ENCODE assay signal across 17 cellular contexts in the genomic region with DNA sequence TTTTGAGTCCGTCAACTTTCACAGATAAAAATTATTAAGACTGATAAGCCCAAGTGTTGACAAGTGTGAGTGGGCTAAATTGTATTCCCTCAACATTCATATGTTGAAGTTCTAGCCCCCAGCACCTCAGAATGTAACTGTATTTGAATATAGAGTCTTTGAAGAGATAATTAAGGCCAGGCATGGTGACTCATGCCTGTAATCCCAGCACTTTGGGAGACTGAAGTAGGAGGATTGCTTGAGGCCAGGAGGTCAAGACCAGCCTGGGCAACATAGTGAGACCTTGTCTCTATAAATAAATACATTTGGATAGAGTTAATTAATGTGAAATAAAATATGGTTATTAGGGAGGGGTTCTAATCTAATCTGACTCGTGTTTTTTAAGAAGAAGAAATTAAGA.
"Had no signal": no experiment of that assay in that cellular context is flagged by ENCODE, and none has a peak within 500 bp of the region (broad histone marks: within the 10 kb centered on the region; RNA-seq: fewer than 3 reads in every experiment).

No MANE protein-coding gene starts in this region.

- H3K9me3 ChIP-seq: breast epithelium, esophagus squamous epithelium, neutrophil, suprapubic skin, upper lobe of right lung had no signal

- H3K36me3 ChIP-seq: breast epithelium, esophagus squamous epithelium, neutrophil, suprapubic skin, upper lobe of right lung had no signal

- DNase-seq: activated CD4-positive, alpha-beta T cell treated with anti-CD3 and anti-CD28 coated beads, Interleukin-2, amount 50 U/mL, for 4 hours; activated CD4-positive, CD25-positive, alpha-beta regulatory T cell treated with anti-CD3 and anti-CD28 coated beads, Interleukin-2, amount 50 U/mL, for 72 hours; activated CD8-positive, alpha-beta memory T cell treated with anti-CD3 and anti-CD28 coated beads, Interleukin-2, amount 10 ng/mL, durations not matched to agents 7 days and 5 days; activated effector memory CD4-positive, alpha-beta T cell treated with Interleukin-2 at 50 U/mL for 16 hours; activated T-cell treated with anti-CD3 and anti-CD28 coated beads, Interleukin-2, amount 50 U/mL, for 24 hours; amygdala; esophagus squamous epithelium; naive thymus-derived CD4-positive, alpha-beta T cell; T-helper 17 cell; upper lobe of right lung had no signal

- H3K27me3 ChIP-seq: breast epithelium, esophagus squamous epithelium, suprapubic skin, upper lobe of right lung had no signal

- H3K4me1 ChIP-seq: breast epithelium had no signal

- H3K27ac ChIP-seq: breast epithelium, neutrophil, SK-N-MC, suprapubic skin, upper lobe of right lung had no signal

- ATAC-seq: activated CD8-positive, alpha-beta memory T cell treated with anti-CD3 and anti-CD28 coated beads, Interleukin-2, amount 10 ng/mL, durations not matched to agents 7 days and 5 days; activated naive CD4-positive, alpha-beta T cell treated with anti-CD3 and anti-CD28 coated beads, Interleukin-2, amount 50 U/mL, for 72 hours; naive thymus-derived CD4-positive, alpha-beta T cell; stimulated activated memory B cell treated with anti-CD40 and anti-IgM and Interleukin-4, amounts not matched to agents 10 μg/mL and 1 μg/mL and 100 μg/mL, for 72 hours; T-helper 17 cell; upper lobe of right lung had no signal

- H3K4me3 ChIP-seq: breast epithelium, esophagus squamous epithelium, SK-N-MC, smooth muscle cell, suprapubic skin, upper lobe of right lung had no signal

- H3K4me2 ChIP-seq: smooth muscle cell had no signal
